In genomic region chr5:42994285-42995151, GRCh38 we compare ENCODE assay signal across 8 cellular contexts. TPM values are rescaled to one million over a fixed set of nuclear protein-coding genes. Genes with fewer than 3 reads are reported as not detected.
DNase-seq lines count a peak whose midpoint lies in the region; ATAC-seq and TF ChIP-seq lines count a peak whose summit lies in the region.

No MANE protein-coding gene starts in this region.

- DNase-seq in GM13977 (ENCODE audit: low spot score), result peak; percentile 65
- peak; percentile 75 to 88 for DNase-seq in NCI-H524 (lab: John Stamatoyannopoulos, UW)
- peak; percentile 94 for DNase-seq in activated CD8-positive, alpha-beta T cell treated with anti-CD3 and anti-CD28 coated beads, Interleukin-2, amount 10 ng/mL, durations not matched to agents 7 days and 5 days
- peak; percentile 96 for DNase-seq in endodermal cell
- DNase-seq in mucosa of descending colon, result peak; percentile 88 to 94 (median 89)
- peak; percentile 74 to 81 for DNase-seq in stimulated activated CD8-positive, alpha-beta memory T cell treated with anti-CD3 and anti-CD28 coated beads, Interleukin-2, amount 100 ng/mL, for 48 hours (ENCODE audit: low read depth in 2 of 2)
- no peak for DNase-seq in NCI-H345 (lab: John Stamatoyannopoulos, UW)

- WGBS in endodermal cell (ENCODE audit: insufficient coverage in 1 of 2, insufficient read length in 1 of 2), 2 experiments, result 5 to 14% methylated on average over 43 to 46 of the region's 47 CpGs

- H3K36me3 Mint-ChIP-seq in activated CD8-positive, alpha-beta T cell treated with anti-CD3 and anti-CD28 coated beads, Interleukin-2, amount 10 ng/mL, durations not matched to agents 7 days and 5 days (ENCODE audit: low read depth), result peaks cover 14% of the 10 kb centered on the region
- no peaks in the 10 kb centered on the region for H3K36me3 Mint-ChIP-seq in endodermal cell (ENCODE audit: low read depth)

- CTCF ChIA-PET in activated CD8-positive, alpha-beta T cell treated with anti-CD3 and anti-CD28 coated beads, Interleukin-2, amount 10 ng/mL, durations not matched to agents 7 days and 5 days (lab: Charles Lee), result interaction anchor here (0.7 to 10.2 kb wide), 19 partner anchors 14 to 311 kb away, joined by 3 to 150 read pairs (median 6); partner anchors contain the start of genes ANXA2R and ZNF131

- H3K9ac ChIP-seq in endodermal cell (ENCODE audit: extremely low read depth, low read length, poor library complexity, severe bottlenecking), result no peak overlapping the region

- H3K27ac Mint-ChIP-seq in activated CD8-positive, alpha-beta T cell treated with anti-CD3 and anti-CD28 coated beads, Interleukin-2, amount 10 ng/mL, durations not matched to agents 7 days and 5 days, result peak overlapping the region; percentile 99
- H3K27ac Mint-ChIP-seq in endodermal cell, result no peak overlapping the region

- TF ChIP-seq CTCF in GM13977 (IDR thresholded peaks at IDR 0.05; ENCODE audit: extremely low read depth, insufficient read depth, missing control alignments) (peak; percentile 92), endodermal cell (conservative IDR thresholded peaks at IDR 0.05) (peak; percentile 83), mucosa of descending colon (IDR thresholded peaks at IDR 0.05) (peak; percentile 90)

- H3K27me3 Mint-ChIP-seq in activated CD8-positive, alpha-beta T cell treated with anti-CD3 and anti-CD28 coated beads, Interleukin-2, amount 10 ng/mL, durations not matched to agents 7 days and 5 days (ENCODE audit: low read depth), result no peaks in the 10 kb centered on the region
- peaks cover 95% of the 10 kb centered on the region for H3K27me3 Mint-ChIP-seq in endodermal cell (ENCODE audit: insufficient read depth)

- H3K4me3 Mint-ChIP-seq in activated CD8-positive, alpha-beta T cell treated with anti-CD3 and anti-CD28 coated beads, Interleukin-2, amount 10 ng/mL, durations not matched to agents 7 days and 5 days, result peak overlapping the region; percentile 94
- peak overlapping the region; percentile 40 for H3K4me3 Mint-ChIP-seq in endodermal cell

- intact Hi-C loops in mucosa of descending colon (cut with DNase I, micrococcal nuclease), result loop anchor here in 1 of 2 donors (5.0 kb wide), 1 partner anchor 48 kb away; the partner anchor contains the start of gene ANXA2R

- H3K9me3 Mint-ChIP-seq in activated CD8-positive, alpha-beta T cell treated with anti-CD3 and anti-CD28 coated beads, Interleukin-2, amount 10 ng/mL, durations not matched to agents 7 days and 5 days (ENCODE audit: insufficient read depth), result no peaks in the 10 kb centered on the region
- H3K9me3 Mint-ChIP-seq in endodermal cell, result peaks cover 20% of the 10 kb centered on the region

- H3K4me1 ChIP-seq in endodermal cell (ENCODE audit: control insufficient read depth, insufficient read depth, low read length), result no peaks in the 10 kb centered on the region
- peaks cover 3% of the 10 kb centered on the region for H3K4me1 ChIP-seq in mucosa of descending colon (ENCODE audit: low read depth)

- H3K36me3 ChIP-seq in endodermal cell (ENCODE audit: control insufficient read depth, insufficient read depth, low read length) (no peaks in the 10 kb centered on the region), mucosa of descending colon (ENCODE audit: low read depth) (no peaks in the 10 kb centered on the region)

- H3K27ac ChIP-seq in endodermal cell (ENCODE audit: low read depth, low read length), result no peak overlapping the region

- peaks cover 85% of the 10 kb centered on the region for H3K27me3 ChIP-seq in endodermal cell (ENCODE audit: control insufficient read depth, insufficient read depth, low read length, poor library complexity, severe bottlenecking)

- peaks cover 18% of the 10 kb centered on the region for H3K4me1 Mint-ChIP-seq in activated CD8-positive, alpha-beta T cell treated with anti-CD3 and anti-CD28 coated beads, Interleukin-2, amount 10 ng/mL, durations not matched to agents 7 days and 5 days (ENCODE audit: low read depth)
- peaks cover 2% of the 10 kb centered on the region for H3K4me1 Mint-ChIP-seq in endodermal cell

- POLR2A ChIA-PET in activated CD8-positive, alpha-beta T cell treated with anti-CD3 and anti-CD28 coated beads, Interleukin-2, amount 10 ng/mL, durations not matched to agents 7 days and 5 days (lab: Charles Lee), result interaction anchor here (0.6 to 12.1 kb wide), 18 partner anchors 9 to 1090 kb away, joined by 3 to 469 read pairs (median 6); partner anchors contain the start of genes ANXA2R, HMGCS1, RIMOC1 and TMEM267

- in situ Hi-C loops in GM13977 (cut with MboI; ENCODE audit: low pct_unique_long_range_greater_than_20kb, low sequenced_read_pairs, unreplicated experiment), result no loop called here

- H3K9me3 ChIP-seq in endodermal cell (ENCODE audit: control insufficient read depth, low read length) (peaks cover 18% of the 10 kb centered on the region), mucosa of descending colon (no peaks in the 10 kb centered on the region)

- ATAC-seq in HG02798 (IDR thresholded peaks at IDR 0.05; ENCODE audit: poor library complexity, unreplicated experiment), result peak; percentile 68
- peak; percentile 60 for ATAC-seq in activated CD8-positive, alpha-beta T cell treated with anti-CD3 and anti-CD28 coated beads, Interleukin-2, amount 10 ng/mL, durations not matched to agents 7 days and 5 days
- ATAC-seq in mucosa of descending colon, result peak; percentile 81

- H3K4me3 ChIP-seq in endodermal cell (ENCODE audit: low read length) (peak overlapping the region; percentile 89), mucosa of descending colon (no peak overlapping the region)

RNA-seq across cellular contexts. Expression of gene ANXA2R, which starts 45.6 kb away (rescaled TPM):
- 10 to 100 TPM; 28.0 to 29.3 TPM for total RNA-seq in activated CD8-positive, alpha-beta T cell treated with anti-CD3 and anti-CD28 coated beads, Interleukin-2, amount 10 ng/mL, durations not matched to agents 7 days and 5 days
- total RNA-seq in endodermal cell (under 1 TPM; 0.73 to 0.97 TPM), mucosa of descending colon (1 to 10 TPM; 1.3 to 2.3 (median 1.8) TPM)
- polyA plus RNA-seq in endodermal cell (2013, experiment 1 of 2), result 1.5 TPM
- 0.91 TPM for polyA plus RNA-seq in endodermal cell (2013, experiment 2 of 2)

Comparison
In these comparisons a context has a peak if more than half of its experiments do, and no peak if none do; other contexts are left out.
1. RNA of gene ANXA2R, which starts 45.6 kb away (total RNA-seq): 28.0 to 29.3 TPM in activated CD8-positive, alpha-beta T cell treated with anti-CD3 and anti-CD28 coated beads, Interleukin-2, amount 10 ng/mL, durations not matched to agents 7 days and 5 days; 1.3 to 2.3 TPM in mucosa of descending colon and 0.73 to 0.97 TPM in endodermal cell; every median in the first group is over 4 times any median in the second.
2. Peak in every context shown above with its lines, with median percentiles within 50 percentile points of each other: CTCF ChIP-seq and ATAC-seq.